In the genomic region with DNA sequence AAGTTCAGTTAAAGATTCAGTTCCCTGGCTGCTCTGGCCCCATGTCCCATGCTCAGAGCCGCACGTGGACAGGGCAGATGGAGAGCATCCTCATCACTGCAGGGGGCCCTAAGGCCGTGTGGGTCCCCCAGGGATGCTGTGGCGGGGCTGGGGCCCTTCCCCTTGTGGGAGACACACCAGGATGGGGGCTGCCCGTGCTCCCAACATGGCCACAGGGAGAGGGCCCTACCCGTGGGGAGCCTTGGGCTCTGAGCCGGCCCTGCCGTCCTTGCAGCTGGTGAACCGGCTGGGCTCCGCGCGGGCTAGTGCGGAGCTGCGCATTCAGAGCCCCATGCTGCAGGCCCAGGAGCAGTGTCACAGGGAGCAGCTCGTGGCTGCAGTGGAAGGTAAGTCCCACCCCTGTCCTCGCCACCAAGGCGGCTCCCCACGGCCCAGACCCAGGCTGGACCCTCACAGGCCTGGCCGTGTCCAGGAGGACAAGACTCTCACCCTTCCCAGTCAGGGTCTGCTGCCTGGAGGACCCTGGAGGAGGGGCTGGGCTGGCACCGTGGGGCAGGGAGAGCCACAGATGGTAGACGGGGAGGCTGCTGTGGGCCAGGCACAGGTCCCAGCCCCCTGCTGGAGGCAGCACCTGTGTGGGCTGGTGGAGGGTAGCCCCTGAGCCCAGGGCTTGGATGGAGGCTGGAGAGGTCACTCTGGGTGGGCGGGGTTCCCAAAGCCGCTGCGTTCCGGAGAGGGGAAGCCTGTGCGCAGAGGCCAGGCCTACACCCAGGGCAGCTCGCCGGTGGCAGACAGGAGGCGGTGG, we compare ENCODE assay signal across 19 cellular contexts. TPM values are rescaled to one million over a fixed set of nuclear protein-coding genes. Genes with fewer than 3 reads are reported as not detected.
DNase-seq lines count a peak whose midpoint lies in the region; ATAC-seq and TF ChIP-seq lines count a peak whose summit lies in the region.
"Had no signal": no experiment of that assay in that cellular context is flagged by ENCODE, and none has a peak within 500 bp of the region (broad histone marks: within the 10 kb centered on the region; RNA-seq: fewer than 3 reads in every experiment).

No MANE protein-coding gene starts in this region.

- in situ Hi-C loops in G401 (cut with HindIII; ENCODE audit: low sequenced_read_pairs) = no loop called here

- H3K4me3 Mint-ChIP-seq in Caco-2 (ENCODE audit: unreplicated experiment) = no peak overlapping the region

- peak; percentile 51 for DNase-seq in G401 (ENCODE audit: low spot score)
- DNase-seq in RWPE1 (ENCODE audit: low spot score) = no peak
- DNase-seq in heart left ventricle = peak in 3 of 5 donors; percentile 16 to 60 (median 30)
- no peak for DNase-seq in neuronal stem cell (ENCODE audit: low spot score)
- no peak for DNase-seq in WERI-Rb-1
- no peak for DNase-seq in stimulated activated CD4-positive, alpha-beta T cell treated with anti-CD3 and anti-CD28 coated beads, Interleukin-15, amount 100 ng/mL, for 24 hours
- no peak for DNase-seq in Caco-2
- no peak for DNase-seq in NCI-H345 (lab: John Stamatoyannopoulos, UW)
- DNase-seq: BE2C, DMS79, KBM-7, NCI-H1092, NCI-H1436, NCI-H1930, NCI-H2227 treated with DMSO at 0.1 percent for 48 hours, NCI-H510A treated with DMSO at 0.1 percent for 48 hours, NCI-H748 treated with DMSO at 0.1 percent for 48 hours, PC-9, RPMI8226 had no signal

- H3K36me3 Mint-ChIP-seq in Caco-2 (ENCODE audit: insufficient read depth, unreplicated experiment) = no peaks in the 10 kb centered on the region

- H2BK12ac ChIP-seq in neuronal stem cell (ENCODE audit: low read length) = no peak overlapping the region

- H3K9me3 ChIP-seq in heart left ventricle (no peaks in the 10 kb centered on the region), neuronal stem cell (replicated peaks in 1 of 2; ENCODE audit: control insufficient read depth in 2 of 2, insufficient read depth in 1 of 2, low read depth in 1 of 2, low read length in 2 of 2) (no peaks in the 10 kb centered on the region), WERI-Rb-1 (ENCODE audit: severe bottlenecking) (no peaks in the 10 kb centered on the region), Caco-2 (no peaks in the 10 kb centered on the region)
- H3K9me3 ChIP-seq: BE2C had no signal

- H3K4me1 ChIP-seq in heart left ventricle (peaks cover 0 to 3% (median 0%) of the 10 kb centered on the region in 12 donors), neuronal stem cell (ENCODE audit: control insufficient read depth in 2 of 2, insufficient read depth in 1 of 2, low read depth in 1 of 2, low read length in 2 of 2) (no peaks in the 10 kb centered on the region), Caco-2 (no peaks in the 10 kb centered on the region)
- H3K4me1 ChIP-seq: BE2C had no signal

- CTCF ChIA-PET in RWPE1 (lab: Yijun Ruan, JAX) (interaction anchor here (0.6 to 0.7 kb wide), 2 partner anchors 14 to 276 kb away, joined by 3 read pairs; no protein-coding TSS in a partner anchor), Caco-2 (lab: Charles Lee) (no interaction called here)

- H3K36me3 ChIP-seq in heart left ventricle = peaks cover 0 to 70% (median 22%) of the 10 kb centered on the region in 9 donors
- H3K36me3 ChIP-seq in neuronal stem cell (replicated peaks in 1 of 2; ENCODE audit: control insufficient read depth in 2 of 2, insufficient read depth in 2 of 2, low read length in 2 of 2) = peaks cover 0 to 5% of the 10 kb centered on the region in 2 donors
- H3K36me3 ChIP-seq in WERI-Rb-1 = no peaks in the 10 kb centered on the region
- H3K36me3 ChIP-seq in Caco-2 (ENCODE audit: control insufficient read depth, insufficient read depth, low read length) = no peaks in the 10 kb centered on the region
- H3K36me3 ChIP-seq: BE2C had no signal

- H2BK15ac ChIP-seq in neuronal stem cell (ENCODE audit: low read length) = no peak overlapping the region

- no peak overlapping the region for H2BK120ac ChIP-seq in neuronal stem cell (ENCODE audit: low read depth, low read length)

- H3K4me3 ChIP-seq in heart left ventricle (no peak overlapping the region), neuronal stem cell (ENCODE audit: low read length in 2 of 2) (no peak overlapping the region), WERI-Rb-1 (ENCODE audit: low read depth, low read length) (no peak overlapping the region), Caco-2 (ENCODE audit: low read depth, low read length) (no peak overlapping the region)
- H3K4me3 ChIP-seq: PC-9 had no signal

- H3K4me1 Mint-ChIP-seq in Caco-2 (ENCODE audit: low read depth, unreplicated experiment) = no peaks in the 10 kb centered on the region

- peak overlapping the region; percentile 73 for H3K27ac ChIP-seq in RWPE1
- no peak overlapping the region for H3K27ac ChIP-seq in heart left ventricle
- no peak overlapping the region for H3K27ac ChIP-seq in neuronal stem cell (replicated peaks; ENCODE audit: low read length)
- no peak overlapping the region for H3K27ac ChIP-seq in WERI-Rb-1
- H3K27ac ChIP-seq: PC-9 had no signal

- no peak overlapping the region for H4K8ac ChIP-seq in neuronal stem cell (ENCODE audit: low read depth, low read length)

- H3K4me2 ChIP-seq in neuronal stem cell (ENCODE audit: insufficient read depth, low read length, poor library complexity, severe bottlenecking) = no peak overlapping the region
- H3K4me2 ChIP-seq: PC-9 had no signal

- ATAC-seq in heart left ventricle = no peak

- no peak overlapping the region for H3K27ac Mint-ChIP-seq in Caco-2 (ENCODE audit: unreplicated experiment)

- no peak overlapping the region for H3K14ac ChIP-seq in neuronal stem cell (ENCODE audit: low read length)

- H4K91ac ChIP-seq in neuronal stem cell (ENCODE audit: low read depth, low read length, poor library complexity) = no peak overlapping the region

- TF ChIP-seq POLR2A in heart left ventricle (IDR thresholded peaks at IDR 0.05) = no peak

- no peak for TF ChIP-seq CTCF in RWPE1 (conservative IDR thresholded peaks at IDR 0.05; ENCODE audit: low read depth)
- TF ChIP-seq CTCF in heart left ventricle (IDR thresholded peaks at IDR 0.05) = no peak
- no peak for TF ChIP-seq CTCF in WERI-Rb-1 (IDR thresholded peaks at IDR 0.05; ENCODE audit: low read depth, low read length)
- TF ChIP-seq CTCF in Caco-2 (IDR thresholded peaks at IDR 0.05; ENCODE audit: insufficient read depth in 1 of 2, low read depth in 1 of 2, low read length in 1 of 2, severe bottlenecking in 1 of 2, unreplicated experiment in 1 of 2) = no peak

- H3K9ac ChIP-seq in neuronal stem cell (ENCODE audit: low read depth, low read length, poor library complexity) = peak overlapping the region; percentile 37

- no peak overlapping the region for H2AFZ ChIP-seq in neuronal stem cell (ENCODE audit: low read length)
- H2AFZ ChIP-seq: PC-9 had no signal

- no TSS peak for BruUV-seq in Caco-2 (replicated peaks; lab: Mats Ljungman, UMichigan)

- no peak overlapping the region for H3K18ac ChIP-seq in neuronal stem cell (ENCODE audit: low read length)

- WGBS in heart left ventricle, 4 donors = 84 to 89% (median 89%) methylated on average over 18 to 29 of the region's 29 CpGs
- WGBS in neuronal stem cell (ENCODE audit: extremely low coverage in 2 of 2, insufficient read length in 2 of 2, insufficient replicate concordance in 1 of 2), 2 donors = no CpG with 5 or more reads among the region's 29 CpGs

- POLR2A ChIA-PET in RWPE1 (lab: Yijun Ruan, JAX; ENCODE audit: low non-redundant PET) (no interaction called here), Caco-2 (lab: Charles Lee) (no interaction called here)

- peak overlapping the region; percentile 48 for H3K23ac ChIP-seq in neuronal stem cell (ENCODE audit: low read depth, low read length, poor library complexity)

- peaks cover 2% of the 10 kb centered on the region for H3K79me1 ChIP-seq in neuronal stem cell (ENCODE audit: low read depth, low read length)

- peak overlapping the region; percentile 47 for H2AK5ac ChIP-seq in neuronal stem cell (ENCODE audit: low read depth, low read length)

- H2BK5ac ChIP-seq in neuronal stem cell (ENCODE audit: low read length) = no peak overlapping the region

- no peaks in the 10 kb centered on the region for H3K9me3 Mint-ChIP-seq in Caco-2 (ENCODE audit: unreplicated experiment)

- H3K27me3 Mint-ChIP-seq in Caco-2 (ENCODE audit: insufficient read depth, unreplicated experiment) = no peaks in the 10 kb centered on the region

- no peaks in the 10 kb centered on the region for H3K27me3 ChIP-seq in heart left ventricle
- no peaks in the 10 kb centered on the region for H3K27me3 ChIP-seq in neuronal stem cell (ENCODE audit: control insufficient read depth in 3 of 3, insufficient read depth in 3 of 3, low read depth in 1 of 3, low read length in 3 of 3)
- no peaks in the 10 kb centered on the region for H3K27me3 ChIP-seq in WERI-Rb-1 (ENCODE audit: insufficient read depth, low read depth, severe bottlenecking)
- H3K27me3 ChIP-seq in Caco-2 (replicated peaks; ENCODE audit: control insufficient read depth, insufficient read depth, low read length) = no peaks in the 10 kb centered on the region
- H3K27me3 ChIP-seq: BE2C had no signal

- intact Hi-C loops in heart left ventricle (cut with DNase I) = no loop called here
- intact Hi-C loops in Caco-2 (cut with micrococcal nuclease; ENCODE audit: unreplicated experiment) = no loop called here

- H3K4ac ChIP-seq in neuronal stem cell (ENCODE audit: low read length) = no peak overlapping the region

RNA-seq across cellular contexts. Expression of gene TRIM11, which starts 53.8 kb away (rescaled TPM):
- 40.4 and 43.6 TPM in 2 replicates for total RNA-seq in G401 (2014; rRNA removed; shearing (Covaris generic))
- 10 to 100 TPM in 4 of 9 donors, 1 to 10 TPM in 5; 6.7 to 13.8 (median 8.4) TPM for total RNA-seq in heart left ventricle
- polyA plus RNA-seq in heart left ventricle = 1 to 10 TPM; 4.7 to 9.8 TPM
- 13.5 TPM for polyA plus RNA-seq in neuronal stem cell (2013, experiment 1 of 2)
- polyA plus RNA-seq in neuronal stem cell (2013, experiment 2 of 2) = 13.3 TPM
- 48.3 and 51.7 TPM in 2 replicates for total RNA-seq in Caco-2 (2022)

Comparison
In these comparisons a context has a peak if more than half of its experiments do, and no peak if none do; other contexts are left out.
1. DNase-seq: peak in G401 (single experiment) and heart left ventricle (3 of 5); none in RWPE1 (single experiment), neuronal stem cell (single experiment), WERI-Rb-1 (single experiment), stimulated activated CD4-positive, alpha-beta T cell treated with anti-CD3 and anti-CD28 coated beads, Interleukin-15, amount 100 ng/mL, for 24 hours (single experiment), Caco-2 (0 of 2) and NCI-H345 (single experiment).